Comparison of ENCODE assay signal across 8 cellular contexts in the genomic region with DNA sequence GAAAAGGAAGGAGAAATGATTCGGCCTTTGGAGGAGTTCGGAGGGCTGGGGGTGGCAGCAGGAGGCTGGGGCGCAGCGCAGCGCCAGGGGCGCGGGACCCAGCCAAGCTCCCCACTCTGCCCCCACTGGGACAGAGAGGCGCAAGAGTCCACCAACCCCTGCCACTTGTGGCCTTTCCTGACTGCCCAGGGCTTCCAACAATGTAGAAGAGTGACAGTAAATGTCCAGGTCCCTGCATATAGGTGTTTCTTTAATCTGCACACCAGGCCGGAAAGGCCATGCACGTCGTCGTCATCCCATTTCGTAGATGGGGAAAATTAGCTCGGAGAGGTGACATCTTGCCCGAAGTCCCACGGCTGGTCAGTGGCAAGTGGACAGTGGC.
DNase-seq lines count a peak whose midpoint lies in the region; ATAC-seq and TF ChIP-seq lines count a peak whose summit lies in the region.

No MANE protein-coding gene starts in this region.

- no peaks in the 10 kb centered on the region for H3K36me3 Mint-ChIP-seq in activated naive CD4-positive, alpha-beta T cell treated with anti-CD3 and anti-CD28 coated beads, Interleukin-2, amount 50 U/mL, for 24 hours
- no peaks in the 10 kb centered on the region for H3K36me3 Mint-ChIP-seq in endodermal cell (ENCODE audit: low read depth)

- DNase-seq in activated naive CD4-positive, alpha-beta T cell (lab: John Stamatoyannopoulos, UW) = no peak
- DNase-seq in endodermal cell (no peak), upper lobe of left lung (no peak), NCI-H146 treated with DMSO at 0.1 percent for 48 hours (lab: John Stamatoyannopoulos, UW; ENCODE audit: unreplicated experiment) (no peak), hippocampal formation (lab: John Stamatoyannopoulos, UW) (no peak)
- no peak for DNase-seq in stimulated activated naive CD4-positive, alpha-beta T cell (lab: John Stamatoyannopoulos, UW)

- no peak overlapping the region for H3K27ac Mint-ChIP-seq in activated naive CD4-positive, alpha-beta T cell treated with anti-CD3 and anti-CD28 coated beads, Interleukin-2, amount 50 U/mL, for 24 hours
- H3K27ac Mint-ChIP-seq in endodermal cell = no peak overlapping the region

- H3K4me1 Mint-ChIP-seq in activated naive CD4-positive, alpha-beta T cell treated with anti-CD3 and anti-CD28 coated beads, Interleukin-2, amount 50 U/mL, for 24 hours = peaks cover 6% of the 10 kb centered on the region
- peaks cover 7% of the 10 kb centered on the region for H3K4me1 Mint-ChIP-seq in endodermal cell

- peak overlapping the region; percentile 81 for H3K4me3 ChIP-seq in endodermal cell (ENCODE audit: low read length)
- H3K4me3 ChIP-seq in mucosa of stomach (ENCODE audit: low read length) = peak overlapping the region; percentile 51
- peak overlapping the region in 3 of 4 donors; percentile 30 to 43 (median 37) for H3K4me3 ChIP-seq in upper lobe of left lung

- H3K27ac ChIP-seq in endodermal cell (ENCODE audit: low read depth, low read length) (no peak overlapping the region), upper lobe of left lung (peak overlapping the region in 3 of 4 donors; percentile 41 to 83 (median 74))

- no peak for ATAC-seq in upper lobe of left lung (ENCODE audit: low FRiP score in 2 of 2)

- no peak overlapping the region for H3K9ac ChIP-seq in endodermal cell (ENCODE audit: extremely low read depth, low read length, poor library complexity, severe bottlenecking)
- H3K9ac ChIP-seq in mucosa of stomach (ENCODE audit: low read length) = peak overlapping the region; percentile 70

- H3K4me1 ChIP-seq in endodermal cell (ENCODE audit: control insufficient read depth, insufficient read depth, low read length) (peaks cover 3% of the 10 kb centered on the region), mucosa of stomach (ENCODE audit: control insufficient read depth, insufficient read depth, low read length) (peaks cover 17% of the 10 kb centered on the region), upper lobe of left lung (peaks cover 10 to 17% (median 14%) of the 10 kb centered on the region in 4 donors)

- TF ChIP-seq EP300 in upper lobe of left lung (IDR thresholded peaks at IDR 0.05) = no peak

- WGBS in endodermal cell (ENCODE audit: insufficient coverage in 1 of 2, insufficient read length in 1 of 2), 2 experiments = 5 to 8% methylated on average over 2 to 16 of the region's 16 CpGs
- WGBS in upper lobe of left lung, 2 donors = 2% methylated on average over 12 to 16 of the region's 16 CpGs

- no peaks in the 10 kb centered on the region for H3K9me3 Mint-ChIP-seq in activated naive CD4-positive, alpha-beta T cell treated with anti-CD3 and anti-CD28 coated beads, Interleukin-2, amount 50 U/mL, for 24 hours
- no peaks in the 10 kb centered on the region for H3K9me3 Mint-ChIP-seq in endodermal cell

- H3K27me3 Mint-ChIP-seq in activated naive CD4-positive, alpha-beta T cell treated with anti-CD3 and anti-CD28 coated beads, Interleukin-2, amount 50 U/mL, for 24 hours = peaks cover 20% of the 10 kb centered on the region
- peaks cover 62% of the 10 kb centered on the region for H3K27me3 Mint-ChIP-seq in endodermal cell (ENCODE audit: insufficient read depth)

- peaks cover 94% of the 10 kb centered on the region for H3K27me3 ChIP-seq in endodermal cell (ENCODE audit: control insufficient read depth, insufficient read depth, low read length, poor library complexity, severe bottlenecking)
- peaks cover 22% of the 10 kb centered on the region for H3K27me3 ChIP-seq in mucosa of stomach (ENCODE audit: control insufficient read depth, insufficient read depth, low read length)
- H3K27me3 ChIP-seq in upper lobe of left lung = peaks cover 0 to 18% (median 4%) of the 10 kb centered on the region in 4 donors

- TF ChIP-seq CTCF in endodermal cell (conservative IDR thresholded peaks at IDR 0.05) (no peak), upper lobe of left lung (IDR thresholded peaks at IDR 0.05) (no peak)

- no peak for TF ChIP-seq POLR2A in upper lobe of left lung (IDR thresholded peaks at IDR 0.05)

- peak overlapping the region; percentile 58 for H3K4me3 Mint-ChIP-seq in activated naive CD4-positive, alpha-beta T cell treated with anti-CD3 and anti-CD28 coated beads, Interleukin-2, amount 50 U/mL, for 24 hours
- H3K4me3 Mint-ChIP-seq in endodermal cell = peak overlapping the region; percentile 63

- H3K9me3 ChIP-seq in endodermal cell (ENCODE audit: control insufficient read depth, low read length) = no peaks in the 10 kb centered on the region
- no peaks in the 10 kb centered on the region for H3K9me3 ChIP-seq in mucosa of stomach (ENCODE audit: control insufficient read depth, low read length)
- no peaks in the 10 kb centered on the region for H3K9me3 ChIP-seq in upper lobe of left lung

- H3K36me3 ChIP-seq in endodermal cell (ENCODE audit: control insufficient read depth, insufficient read depth, low read length) (no peaks in the 10 kb centered on the region), mucosa of stomach (ENCODE audit: control insufficient read depth, insufficient read depth, low read length) (no peaks in the 10 kb centered on the region), upper lobe of left lung (no peaks in the 10 kb centered on the region)
